8 cellular contexts compared by ENCODE assay signal in the genomic region with DNA sequence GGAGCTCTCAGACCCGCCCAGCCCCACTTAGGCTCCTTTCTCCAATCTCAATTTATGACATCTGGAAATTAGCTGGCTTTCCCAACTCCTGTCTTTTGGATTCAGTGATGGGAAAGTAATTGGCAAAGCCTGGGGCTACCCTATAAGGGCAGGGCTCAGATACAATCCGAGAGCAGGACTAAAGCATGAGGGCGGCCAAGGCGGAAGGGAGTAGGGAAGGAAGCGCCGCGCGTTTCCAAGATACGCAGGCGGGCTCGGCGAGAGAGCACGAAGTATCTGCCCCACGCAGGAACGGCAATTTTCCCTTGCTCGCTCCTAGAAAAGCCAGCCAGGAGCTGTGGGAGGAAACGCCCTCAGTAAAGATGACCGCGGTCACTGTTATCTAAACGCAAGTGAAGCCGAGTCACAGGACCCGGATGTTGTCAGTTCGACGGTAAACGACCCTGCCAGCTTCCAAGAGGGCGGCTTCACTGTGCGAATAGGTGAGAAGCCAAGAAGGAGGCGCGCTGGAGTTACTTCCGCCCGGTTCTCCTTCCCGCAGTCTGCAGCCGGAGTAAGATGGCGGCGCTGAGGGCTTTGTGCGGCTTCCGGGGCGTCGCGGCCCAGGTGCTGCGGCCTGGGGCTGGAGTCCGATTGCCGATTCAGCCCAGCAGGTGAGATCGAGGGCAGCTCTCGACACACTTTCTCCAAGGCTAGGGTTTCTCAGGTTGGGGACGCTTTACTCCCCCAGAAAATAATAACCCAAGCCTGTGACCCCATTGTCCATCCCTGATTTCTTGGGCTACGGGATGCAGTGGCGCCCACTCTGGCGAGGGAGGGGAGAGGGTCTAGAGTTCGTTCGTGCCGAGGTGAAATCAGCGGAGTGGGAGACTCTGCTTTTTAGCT. TPM values are rescaled to one million over a fixed set of nuclear protein-coding genes. Genes with fewer than 3 reads are reported as not detected.
DNase-seq lines count a peak whose midpoint lies in the region; ATAC-seq, FAIRE-seq and TF ChIP-seq lines count a peak whose summit lies in the region.

Gene NDUFS2, plus strand, starts transcription at position 540 of the 885 bp plus-strand sequence. Its CDS starts 19 bp downstream, at position 559.

- whole genome bisulfite sequencing in psoas muscle, 3 donors: 1% methylated on average over 53 of the region's 53 CpGs

- no peaks in the 10 kb centered on the region for H3K9me3 ChIP-seq in right atrium auricular region
- H3K9me3 ChIP-seq in psoas muscle: no peaks in the 10 kb centered on the region

- no peak for FAIRE-seq in urothelium cell line (lab: Jason Lieb, UNC)

- no peak for TF ChIP-seq CTCF in right atrium auricular region (IDR thresholded peaks at IDR 0.05)
- TF ChIP-seq CTCF in psoas muscle (IDR thresholded peaks at IDR 0.05): no peak

- H3K4me1 ChIP-seq in right atrium auricular region (peaks cover 0 to 91% of the 10 kb centered on the region in 2 donors), psoas muscle (peaks cover 54% of the 10 kb centered on the region)

- H3K4me3 ChIP-seq in right atrium auricular region: peak within 1 kb of the TSS; percentile 71 to 82
- H3K4me3 ChIP-seq in psoas muscle: peak within 1 kb of the TSS; percentile 87

- peaks cover 10% of the 10 kb centered on the region for H3K36me3 ChIP-seq in right atrium auricular region
- H3K36me3 ChIP-seq in psoas muscle (ENCODE audit: insufficient read depth in 1 of 2, low read depth in 1 of 2): peaks cover 4 to 38% of the 10 kb centered on the region in 2 donors

- ATAC-seq in GM18502 (IDR thresholded peaks at IDR 0.05; ENCODE audit: poor library complexity, unreplicated experiment) (peak; percentile 95), HG02970 (IDR thresholded peaks at IDR 0.05; ENCODE audit: low FRiP score, unreplicated experiment) (peak; percentile 92), psoas muscle (peak; percentile 94 to 95 (median 94))

- DNase-seq in NCI-H187 treated with DMSO at 0.1 percent for 48 hours (lab: John Stamatoyannopoulos, UW) (peak; percentile 99), anterior cingulate cortex (lab: John Stamatoyannopoulos, UW) (peak; percentile 69 to 99 (median 97)), right atrium auricular region (ENCODE audit: low spot score) (peak; percentile 99), psoas muscle (peak; percentile 97 to 99), urothelium cell line (ENCODE audit: low spot score) (peak; percentile 96)

- H3K27me3 ChIP-seq in right atrium auricular region: no peaks in the 10 kb centered on the region
- no peaks in the 10 kb centered on the region for H3K27me3 ChIP-seq in psoas muscle (ENCODE audit: insufficient read depth in 3 of 3, low read length in 2 of 3)

- intact Hi-C loops in T-helper 2 cell treated with Interferon-gamma antibody and Interleukin-4, amounts not matched to agents 100 ng/mL and 5 ng/mL, for 36 hours (cut with micrococcal nuclease): loop anchor here (1.0 to 2.0 kb wide), 5 partner anchors 17 to 113 kb away; partner anchors contain the start of genes PPOX, SDHC and USP21
- intact Hi-C loops in psoas muscle (cut with DNase I): no loop called here

- H3K27ac ChIP-seq in right atrium auricular region (peak within 1 kb of the TSS; percentile 93 to 99), psoas muscle (peak within 1 kb of the TSS; percentile 96)

RNA-seq across cellular contexts. Expression of gene NDUFS2, which starts in this region (rescaled TPM):
- total RNA-seq in T-helper 2 cell treated with Interferon-gamma antibody and Interleukin-4, amounts not matched to agents 100 ng/mL and 5 ng/mL, for 36 hours: 81.5 and 83.0 TPM in 2 replicates
- total RNA-seq in right atrium auricular region (100 to 1,000 TPM; 148 to 311 TPM), psoas muscle (100 to 1,000 TPM; 204 to 336 (median 272) TPM)
- polyA plus RNA-seq in psoas muscle: 100 to 1,000 TPM; 207 to 270 (median 232) TPM

Comparison
In these comparisons a context has a peak if more than half of its experiments do, and no peak if none do; other contexts are left out.
1. Peak in every context shown above with its lines: DNase-seq, ATAC-seq, H3K4me3 ChIP-seq and H3K27ac ChIP-seq.